Comparison of ENCODE assay signal across 12 cellular contexts in the genomic region with DNA sequence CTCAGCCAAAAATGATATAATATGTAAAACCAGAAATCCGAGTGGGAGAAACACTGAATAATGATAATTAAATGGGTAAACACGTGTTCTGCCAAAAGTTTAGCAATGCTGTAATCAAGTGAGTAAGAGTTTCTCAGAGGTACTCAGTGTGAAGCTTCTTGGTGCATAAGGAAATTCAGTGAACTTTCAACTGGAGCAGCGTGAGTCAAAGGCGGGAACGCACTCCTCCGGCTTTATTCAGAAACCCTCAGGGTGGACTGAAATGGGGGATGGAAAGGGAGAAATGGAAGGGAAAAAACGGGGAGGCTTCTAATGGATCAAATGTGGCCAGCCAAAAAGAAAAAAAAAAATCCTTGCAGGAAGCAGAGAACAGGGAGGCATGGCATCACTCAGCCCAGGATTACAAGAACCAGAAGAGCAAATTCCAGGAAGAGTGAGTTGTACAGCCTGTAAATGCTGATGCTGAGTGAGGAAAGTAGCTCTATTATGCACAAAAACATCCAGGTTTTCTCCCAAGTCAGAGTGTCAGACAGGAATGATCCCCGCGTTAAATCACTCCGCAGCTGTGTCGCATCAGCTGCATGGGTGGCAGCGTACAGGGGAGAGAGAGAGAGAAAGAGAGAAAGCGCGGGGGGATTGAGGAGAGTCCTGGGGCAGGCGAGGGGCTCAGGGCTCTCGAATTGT.
A peak's percentile ranks its signal among the peaks of the same experiment; 100 is the strongest.
DNase-seq lines count a peak whose midpoint lies in the region; ATAC-seq and TF ChIP-seq lines count a peak whose summit lies in the region.
"Had no signal": no experiment of that assay in that cellular context is flagged by ENCODE, and none has a peak within 500 bp of the region (broad histone marks: within the 10 kb centered on the region; RNA-seq: fewer than 3 reads in every experiment).

No MANE protein-coding gene starts in this region.

- H3K4me3 ChIP-seq in body of pancreas: no peak overlapping the region
- H3K4me3 ChIP-seq in stomach: no peak overlapping the region
- no peak overlapping the region for H3K4me3 ChIP-seq in CD8-positive, alpha-beta memory T cell (ENCODE audit: low read length)
- no peak overlapping the region for H3K4me3 ChIP-seq in prostate gland
- H3K4me3 ChIP-seq: hepatocyte had no signal

- H3K9me3 ChIP-seq in body of pancreas (no peaks in the 10 kb centered on the region), stomach (no peaks in the 10 kb centered on the region), prostate gland (no peaks in the 10 kb centered on the region)
- no peaks in the 10 kb centered on the region for H3K9me3 ChIP-seq in CD8-positive, alpha-beta memory T cell (ENCODE audit: low read length)

- H3K36me3 ChIP-seq in body of pancreas (replicated peaks in 1 of 2; ENCODE audit: insufficient read depth in 1 of 2, low read depth in 2 of 2) (no peaks in the 10 kb centered on the region), stomach (no peaks in the 10 kb centered on the region), prostate gland (no peaks in the 10 kb centered on the region)
- H3K36me3 ChIP-seq in CD8-positive, alpha-beta memory T cell (ENCODE audit: insufficient read depth, low read length): no peaks in the 10 kb centered on the region

- intact Hi-C loops in body of pancreas (cut with DNase I): loop anchor here (10.0 kb wide), 1 partner anchor 177 kb away; no protein-coding TSS in a partner anchor
- intact Hi-C loops in left ventricle myocardium superior (cut with micrococcal nuclease): no loop called here
- intact Hi-C loops in stomach (cut with DNase I; ENCODE audit: low total_unique reads): loop anchor here (10.0 kb wide), 1 partner anchor 127 kb away; no protein-coding TSS in a partner anchor
- intact Hi-C loops in prostate gland (cut with DNase I): loop anchor here (10.0 kb wide), 1 partner anchor 177 kb away; no protein-coding TSS in a partner anchor

- TF ChIP-seq EP300 in stomach (IDR thresholded peaks at IDR 0.05): no peak

- peaks cover 0 to 18% of the 10 kb centered on the region in 2 donors for H3K27me3 Mint-ChIP-seq in CD8-positive, alpha-beta memory T cell

- no peaks in the 10 kb centered on the region for H3K36me3 Mint-ChIP-seq in CD8-positive, alpha-beta memory T cell
- H3K36me3 Mint-ChIP-seq: natural killer cell treated with Interleukin-12 subunit alpha and Interleukin-12 subunit beta and Interleukin-15 and Interleukin-18, amount 100 ng/mL, for 72 hours had no signal

- H3K27me3 ChIP-seq in body of pancreas (no peaks in the 10 kb centered on the region), stomach (peaks cover 0 to 16% (median 0%) of the 10 kb centered on the region in 3 donors), prostate gland (replicated peaks; ENCODE audit: insufficient read depth) (no peaks in the 10 kb centered on the region)
- H3K27me3 ChIP-seq in CD8-positive, alpha-beta memory T cell (ENCODE audit: insufficient read depth, low read length, poor library complexity, severe bottlenecking): no peaks in the 10 kb centered on the region
- H3K27me3 ChIP-seq: hepatocyte had no signal

- H3K4me1 ChIP-seq in body of pancreas: no peaks in the 10 kb centered on the region
- peaks cover 0 to 11% (median 0%) of the 10 kb centered on the region in 4 donors for H3K4me1 ChIP-seq in stomach
- H3K4me1 ChIP-seq in CD8-positive, alpha-beta memory T cell (ENCODE audit: insufficient read depth, low read length): no peaks in the 10 kb centered on the region
- no peaks in the 10 kb centered on the region for H3K4me1 ChIP-seq in prostate gland (replicated peaks)

- TF ChIP-seq CTCF in body of pancreas (IDR thresholded peaks at IDR 0.05) (no peak), stomach (IDR thresholded peaks at IDR 0.05) (no peak), prostate gland (IDR thresholded peaks at IDR 0.05) (no peak)

- CTCF ChIA-PET in CD8-positive, alpha-beta memory T cell (lab: Charles Lee): no interaction called here

- no peaks in the 10 kb centered on the region for H3K4me1 Mint-ChIP-seq in CD8-positive, alpha-beta memory T cell

- DNase-seq in HS-27A (ENCODE audit: low read depth): peak; percentile 56
- peak in 1 of 4 donors; percentile 31 for DNase-seq in body of pancreas
- no peak for DNase-seq in left ventricle myocardium superior
- no peak for DNase-seq in stomach
- DNase-seq in UCSD-AML1 (lab: John Stamatoyannopoulos, UW; ENCODE audit: unreplicated experiment): no peak
- DNase-seq in CD8-positive, alpha-beta memory T cell: no peak
- no peak for DNase-seq in prostate gland (ENCODE audit: low spot score)
- DNase-seq: activated CD8-positive, alpha-beta memory T cell treated with anti-CD3 and anti-CD28 coated beads for 24 hours; DMS79 had no signal

- TF ChIP-seq POLR2A in body of pancreas (IDR thresholded peaks at IDR 0.05) (no peak), stomach (IDR thresholded peaks at IDR 0.05) (no peak), prostate gland (IDR thresholded peaks at IDR 0.05) (no peak)

- H3K27ac Mint-ChIP-seq in CD8-positive, alpha-beta memory T cell: no peak overlapping the region
- H3K27ac Mint-ChIP-seq: natural killer cell treated with Interleukin-12 subunit alpha and Interleukin-12 subunit beta and Interleukin-15 and Interleukin-18, amount 100 ng/mL, for 72 hours had no signal

- ATAC-seq in body of pancreas (peak; percentile 43), left ventricle myocardium superior (peak; percentile 67), HG03469 (IDR thresholded peaks at IDR 0.05; ENCODE audit: unreplicated experiment) (no peak)
- ATAC-seq: natural killer cell treated with Interleukin-12 subunit alpha and Interleukin-12 subunit beta and Interleukin-15 and Interleukin-18, amount 100 ng/mL, for 72 hours had no signal

- POLR2A ChIA-PET in CD8-positive, alpha-beta memory T cell (lab: Charles Lee): no interaction called here

- H3K4me3 Mint-ChIP-seq in CD8-positive, alpha-beta memory T cell: no peak overlapping the region
- H3K4me3 Mint-ChIP-seq: natural killer cell treated with Interleukin-12 subunit alpha and Interleukin-12 subunit beta and Interleukin-15 and Interleukin-18, amount 100 ng/mL, for 72 hours had no signal

- 52 to 55% methylated on average over 16 of the region's 16 CpGs for WGBS in body of pancreas, 2 donors
- WGBS in stomach, 5 donors: 42 to 62% (median 60%) methylated on average over 16 of the region's 16 CpGs
- WGBS in prostate gland: 67% methylated on average over 16 of the region's 16 CpGs

- H3K9me3 Mint-ChIP-seq in CD8-positive, alpha-beta memory T cell: peaks cover 0 to 2% (median 0%) of the 10 kb centered on the region in 5 donors
- H3K9me3 Mint-ChIP-seq: natural killer cell treated with Interleukin-12 subunit alpha and Interleukin-12 subunit beta and Interleukin-15 and Interleukin-18, amount 100 ng/mL, for 72 hours had no signal

- H3K27ac ChIP-seq in body of pancreas: no peak overlapping the region
- peak overlapping the region in 4 of 5 donors; percentile 64 to 73 (median 70) for H3K27ac ChIP-seq in stomach
- no peak overlapping the region for H3K27ac ChIP-seq in CD8-positive, alpha-beta memory T cell (ENCODE audit: low read depth, low read length)
- H3K27ac ChIP-seq in prostate gland: no peak overlapping the region
- H3K27ac ChIP-seq: hepatocyte had no signal

Comparison
In these comparisons a context has a peak if more than half of its experiments do, and no peak if none do; other contexts are left out.
1. H3K27ac ChIP-seq: peak in stomach (4 of 5); none in body of pancreas (0 of 4), CD8-positive, alpha-beta memory T cell (single experiment) and prostate gland (0 of 2).